9 cellular contexts compared by ENCODE assay signal in genomic region chr11:47393163-47394049, GRCh38. TPM values are rescaled to one million over a fixed set of nuclear protein-coding genes. Genes with fewer than 3 reads are reported as not detected.
DNase-seq lines count a peak whose midpoint lies in the region; ATAC-seq and TF ChIP-seq lines count a peak whose summit lies in the region.
"Had no signal": no experiment of that assay in that cellular context is flagged by ENCODE, and none has a peak within 500 bp of the region (broad histone marks: within the 10 kb centered on the region; RNA-seq: fewer than 3 reads in every experiment).

No MANE protein-coding gene starts in this region.

- ATAC-seq in HG03460 (IDR thresholded peaks at IDR 0.05; ENCODE audit: unreplicated experiment): no peak
- ATAC-seq in HG03342 (IDR thresholded peaks at IDR 0.05; ENCODE audit: unreplicated experiment): no peak

- H3K27me3 ChIP-seq in suprapubic skin: no peaks in the 10 kb centered on the region

- H3K4me1 Mint-ChIP-seq in T-helper 1 cell treated with Interleukin-12 subunit alpha and Interleukin-12 subunit beta and Interleukin-4 antibody, amounts not matched to agents 30 μg/mL and 1 μg/mL, for 36 hours (ENCODE audit: low read depth): peaks cover 15% of the 10 kb centered on the region
- H3K4me1 Mint-ChIP-seq in activated naive CD8-positive, alpha-beta T cell (ENCODE audit: low read depth): peaks cover 46% of the 10 kb centered on the region

- H3K4me1 ChIP-seq in suprapubic skin: peaks cover 35% of the 10 kb centered on the region
- H3K4me1 ChIP-seq: A549 had no signal

- TF ChIP-seq CTCF in suprapubic skin (IDR thresholded peaks at IDR 0.05): no peak

- no peaks in the 10 kb centered on the region for H3K9me3 Mint-ChIP-seq in T-helper 1 cell treated with Interleukin-12 subunit alpha and Interleukin-12 subunit beta and Interleukin-4 antibody, amounts not matched to agents 30 μg/mL and 1 μg/mL, for 36 hours
- no peaks in the 10 kb centered on the region for H3K9me3 Mint-ChIP-seq in activated naive CD8-positive, alpha-beta T cell (ENCODE audit: low read depth)

- no peak for TF ChIP-seq POLR2A in suprapubic skin (IDR thresholded peaks at IDR 0.05)

- no peak overlapping the region for H3K4me3 ChIP-seq in suprapubic skin
- H3K4me3 ChIP-seq: A549 had no signal

- peak overlapping the region; percentile 89 for H3K27ac ChIP-seq in suprapubic skin

- DNase-seq in T-helper 1 cell (no peak), iris pigment epithelial cell (ENCODE audit: low read depth) (peak; percentile 84), suprapubic skin (ENCODE audit: low spot score in 2 of 2) (peak in 1 of 2 donors; percentile 63), NCI-H446 treated with DMSO at 0.1 percent for 48 hours (lab: John Stamatoyannopoulos, UW) (no peak)

- H3K36me3 ChIP-seq in suprapubic skin: no peaks in the 10 kb centered on the region

- no peak overlapping the region for H3K4me3 Mint-ChIP-seq in T-helper 1 cell treated with Interleukin-12 subunit alpha and Interleukin-12 subunit beta and Interleukin-4 antibody, amounts not matched to agents 30 μg/mL and 1 μg/mL, for 36 hours
- H3K4me3 Mint-ChIP-seq in activated naive CD8-positive, alpha-beta T cell: peak overlapping the region; percentile 52

- WGBS in suprapubic skin: 86% methylated on average over 17 of the region's 20 CpGs

- H3K27me3 Mint-ChIP-seq in T-helper 1 cell treated with Interleukin-12 subunit alpha and Interleukin-12 subunit beta and Interleukin-4 antibody, amounts not matched to agents 30 μg/mL and 1 μg/mL, for 36 hours (ENCODE audit: low read depth): no peaks in the 10 kb centered on the region
- H3K27me3 Mint-ChIP-seq in activated naive CD8-positive, alpha-beta T cell: no peaks in the 10 kb centered on the region

- no peaks in the 10 kb centered on the region for H3K36me3 Mint-ChIP-seq in T-helper 1 cell treated with Interleukin-12 subunit alpha and Interleukin-12 subunit beta and Interleukin-4 antibody, amounts not matched to agents 30 μg/mL and 1 μg/mL, for 36 hours (ENCODE audit: low read depth)
- H3K36me3 Mint-ChIP-seq in activated naive CD8-positive, alpha-beta T cell: no peaks in the 10 kb centered on the region

- no peak for TF ChIP-seq EP300 in suprapubic skin (IDR thresholded peaks at IDR 0.05)

- H3K27ac Mint-ChIP-seq in T-helper 1 cell treated with Interleukin-12 subunit alpha and Interleukin-12 subunit beta and Interleukin-4 antibody, amounts not matched to agents 30 μg/mL and 1 μg/mL, for 36 hours: peak overlapping the region; percentile 89
- H3K27ac Mint-ChIP-seq in activated naive CD8-positive, alpha-beta T cell: peak overlapping the region; percentile 95

- no peaks in the 10 kb centered on the region for H3K9me3 ChIP-seq in suprapubic skin
- H3K9me3 ChIP-seq: A549 had no signal

RNA-seq across cellular contexts. Expression of gene SLC39A13, which starts 15.0 kb away (rescaled TPM):
- 10 to 100 TPM; 45.5 to 53.8 (median 52.3) TPM for total RNA-seq in suprapubic skin

RNA-seq across cellular contexts. Expression of gene SPI1, which starts 15.1 kb away (rescaled TPM):
- total RNA-seq in suprapubic skin: 10 to 100 TPM in 2 of 4 donors, 1 to 10 TPM in 2; 4.7 to 13.4 (median 9.8) TPM

RNA-seq across cellular contexts. Expression of gene PSMC3, which starts 32.8 kb away (rescaled TPM):
- total RNA-seq in suprapubic skin: 100 to 1,000 TPM in 3 of 4 donors, 10 to 100 TPM in 1; 52.5 to 124 (median 103) TPM

RNA-seq across cellular contexts. Expression of gene MYBPC3, which starts 40.9 kb away (rescaled TPM):
- under 1 TPM in 2 of 4 donors, not detected in 2; 0.21 to 0.57 TPM for total RNA-seq in suprapubic skin

RNA-seq across cellular contexts. Expression of gene RAPSN, which starts 55.5 kb away (rescaled TPM):
- total RNA-seq in suprapubic skin: 1 to 10 TPM in 2 of 4 donors, under 1 TPM in 1, not detected in 1; 0.59 to 4.6 (median 1.0) TPM
